20 cellular contexts compared by ENCODE assay signal in genomic region chr6:41584668-41585205, GRCh38. TPM values are rescaled to one million over a fixed set of nuclear protein-coding genes. Genes with fewer than 3 reads are reported as not detected.
DNase-seq lines count a peak whose midpoint lies in the region; ATAC-seq, FAIRE-seq and TF ChIP-seq lines count a peak whose summit lies in the region.
"Had no signal": no experiment of that assay in that cellular context is flagged by ENCODE, and none has a peak within 500 bp of the region (broad histone marks: within the 10 kb centered on the region; RNA-seq: fewer than 3 reads in every experiment).

No MANE protein-coding gene starts in this region.

- TF ChIP-seq CTCF in A549 (IDR thresholded peaks at IDR 0.05) (no peak), HEK293 (tag by site-specific recombination; IDR thresholded peaks at IDR 0.05) (no peak), lower lobe of right lung (IDR thresholded peaks at IDR 0.05) (no peak), gastrocnemius medialis (IDR thresholded peaks at IDR 0.05 in 4 of 5, conservative IDR thresholded peaks at IDR 0.05 in 1 of 5) (no peak)

- H3K36me3 ChIP-seq in HEK293 (ENCODE audit: control insufficient read depth in 2 of 2, insufficient read depth in 1 of 2, low read length in 2 of 2) = peaks cover 9 to 67% of the 10 kb centered on the region in 2 experiments; a peak in 2 of 3 replicates
- H3K36me3 ChIP-seq in lower lobe of right lung = peaks cover 55% of the 10 kb centered on the region
- H3K36me3 ChIP-seq in gastrocnemius medialis = peaks cover 0 to 11% of the 10 kb centered on the region in 2 donors

- ATAC-seq in A549 = no peak
- peak; percentile 40 to 58 for ATAC-seq in lower lobe of right lung
- ATAC-seq in HG03520 (IDR thresholded peaks at IDR 0.05; ENCODE audit: unreplicated experiment) = no peak
- no peak for ATAC-seq in gastrocnemius medialis

- H3K9me3 ChIP-seq in A549 (no peaks in the 10 kb centered on the region), HEK293 (ENCODE audit: control insufficient read depth, insufficient read depth, low read depth, low read length) (no peaks in the 10 kb centered on the region), lower lobe of right lung (no peaks in the 10 kb centered on the region), gastrocnemius medialis (no peaks in the 10 kb centered on the region)
- H3K9me3 ChIP-seq: testis had no signal

- no peak overlapping the region for H3K4me2 ChIP-seq in A549

- in situ Hi-C loops in gastrocnemius medialis (cut with MboI; ENCODE audit: low sequenced_read_pairs in 4 of 4) = no loop called here

- peaks cover 54% of the 10 kb centered on the region for H3K4me1 ChIP-seq in A549
- no peaks in the 10 kb centered on the region for H3K4me1 ChIP-seq in HEK293 (ENCODE audit: control insufficient read depth, insufficient read depth, low read length)
- no peaks in the 10 kb centered on the region for H3K4me1 ChIP-seq in lower lobe of right lung
- H3K4me1 ChIP-seq in gastrocnemius medialis = peaks cover 12 to 19% of the 10 kb centered on the region in 2 donors
- H3K4me1 ChIP-seq: testis had no signal

- H3K27ac ChIP-seq in A549 (peak overlapping the region; percentile 89 to 92; a peak in 2 of 6 replicates), HEK293 (ENCODE audit: extremely low read depth, low read depth, low read length) (no peak overlapping the region), lower lobe of right lung (no peak overlapping the region), gastrocnemius medialis (no peak overlapping the region)
- H3K27ac ChIP-seq: epithelial cell of prostate, testis had no signal

- CTCF ChIA-PET in A549 (lab: Yijun Ruan, JAX) (interaction anchor here (1.1 to 1.3 kb wide), 3 partner anchors 10 to 217 kb away, joined by 4 to 6 read pairs (median 6); no protein-coding TSS in a partner anchor), HEK293 (lab: Yijun Ruan, JAX) (interaction anchor here (0.6 to 7.5 kb wide), 5 partner anchors 17 to 217 kb away, joined by 3 to 40 read pairs (median 7); no protein-coding TSS in a partner anchor)

- H3K4me3 ChIP-seq in A549 (no peak overlapping the region), HEK293 (ENCODE audit: low read depth, low read length) (no peak overlapping the region), lower lobe of right lung (no peak overlapping the region), gastrocnemius medialis (no peak overlapping the region)
- H3K4me3 ChIP-seq: testis had no signal

- DNase-seq in A549 (ENCODE audit: low read depth in 1 of 2, low spot score in 1 of 2) (no peak), ecto neural progenitor cell (ENCODE audit: low spot score) (peak; percentile 69), lower lobe of right lung (no peak), gastrocnemius medialis (no peak), posterior vena cava (ENCODE audit: low spot score) (no peak), GM19238 (ENCODE audit: insufficient read length, low spot score) (no peak)
- DNase-seq: activated CD4-positive, alpha-beta T cell treated with anti-CD3 and anti-CD28 coated beads for 4 hours; activated T-cell treated with anti-CD3 and anti-CD28 coated beads for 4 hours; cerebellar nuclear complex; DMS153; head of caudate nucleus; HFFc6; mammary epithelial cell; NCI-H446 treated with DMSO at 0.1 percent for 48 hours; nucleus accumbens; testis had no signal

- TF ChIP-seq POLR2A in A549 (IDR thresholded peaks at IDR 0.05; ENCODE audit: low read length) (no peak), gastrocnemius medialis (IDR thresholded peaks at IDR 0.05) (no peak)

- no peak for TF ChIP-seq RAD21 in A549 (conservative IDR thresholded peaks at IDR 0.05 in 1 of 2, IDR thresholded peaks at IDR 0.05 in 1 of 2)

- TF ChIP-seq EP300 in A549 (IDR thresholded peaks at IDR 0.05) = no peak

- H3K27me3 ChIP-seq in lower lobe of right lung (ENCODE audit: low read depth) (no peaks in the 10 kb centered on the region), gastrocnemius medialis (no peaks in the 10 kb centered on the region)
- H3K27me3 ChIP-seq: testis had no signal

- POLR2A ChIA-PET in A549 (lab: Yijun Ruan, JAX) (no interaction called here), HEK293 (lab: Yijun Ruan, JAX) (no interaction called here)

- 77% methylated on average over 11 of the region's 11 CpGs for WGBS in A549 (ENCODE audit: missing lambda C conversion rate)

- FAIRE-seq in A549 (lab: Jason Lieb, UNC) = no peak

- intact Hi-C loops in lower lobe of right lung (cut with DNase I) (no loop called here), gastrocnemius medialis (cut with DNase I; ENCODE audit: low total_unique reads) (no loop called here), posterior vena cava (cut with DNase I) (loop anchor here in 1 of 2 donors (10.0 kb wide), 1 partner anchor 160 kb away; no protein-coding TSS in a partner anchor)

TF ChIP-seq in A549, 52 proteins besides CTCF, POLR2A, EP300 and RAD21 (continues in another document):
- no peak for TF ChIP-seq CHD2 (IDR thresholded peaks at IDR 0.05; ENCODE audit: low read length, partially characterized antibody)
- no peak for TF ChIP-seq HDAC2 (IDR thresholded peaks at IDR 0.05)
- TF ChIP-seq NFE2L2 (conservative IDR thresholded peaks at IDR 0.05; ENCODE audit: low read length) = no peak
- no peak for TF ChIP-seq RNF2 (IDR thresholded peaks at IDR 0.05; ENCODE audit: borderline replicate concordance, low read depth)
- no peak for TF ChIP-seq E2F6 (IDR thresholded peaks at IDR 0.05; ENCODE audit: borderline replicate concordance, low read depth)
- no peak for TF ChIP-seq TFCP2L1 (CRISPR knock-in tag; IDR thresholded peaks at IDR 0.05)
- no peak for TF ChIP-seq JUNB (IDR thresholded peaks at IDR 0.05)
- no peak for TF ChIP-seq HOXB5 (CRISPR knock-in tag; IDR thresholded peaks at IDR 0.05)
- TF ChIP-seq FOSB (CRISPR knock-in tag; IDR thresholded peaks at IDR 0.05) = no peak
- TF ChIP-seq KDM1A (IDR thresholded peaks at IDR 0.05; ENCODE audit: low read depth) = no peak

TF ChIP-seq in HEK293, 187 proteins besides CTCF, POLR2A, EP300 and RAD21:
- TF ChIP-seq ZNF473 (tag by site-specific recombination; IDR thresholded peaks at IDR 0.05) = no peak
- peak; percentile 31; the same call in 1 of the 2 replicates for TF ChIP-seq ZBTB17 (tag by site-specific recombination; IDR thresholded peaks at IDR 0.05)
- peak; percentile 78 for TF ChIP-seq ZIC2 (tag by site-specific recombination; IDR thresholded peaks at IDR 0.05)
- peak; percentile 56; the same call in 1 of the 2 replicates for TF ChIP-seq ZBTB44 (tag by site-specific recombination; IDR thresholded peaks at IDR 0.05)
- no peak for TF ChIP-seq HOXC10 (CRISPR knock-in tag; IDR thresholded peaks at IDR 0.05)
- peak; percentile 12; the same call in 1 of the 2 replicates for TF ChIP-seq GLIS2 (tag by site-specific recombination; IDR thresholded peaks at IDR 0.05)
- TF ChIP-seq PATZ1 (tag by site-specific recombination; IDR thresholded peaks at IDR 0.05) = peak; percentile 7; the same call in 1 of the 2 replicates
- TF ChIP-seq GLIS1 (tag by site-specific recombination; IDR thresholded peaks at IDR 0.05) = 0 out of 2 replicates have a peak, but pooled peaks have one; percentile 10

RNA-seq across cellular contexts. Expression of gene FOXP4, which starts 38.6 kb away (rescaled TPM):
- polyA plus RNA-seq in A549 (2011; rRNA removed) (2.6 and 3.2 TPM in 2 replicates), A549 (2017; fragmentation: RNase III; extraction: RNeasy Plus Mini Kit Qiagen cat#74134 plus additional on column Dnase treatment) (12.5 to 14.5 TPM (median 14.2 TPM) in 3 replicates)
- 8.7 and 13.3 TPM in 2 replicates for polyA plus RNA-seq in A549 (2012; cell fraction: cytosol; rRNA removed)
- 12.8 and 21.3 TPM in 2 replicates for polyA plus RNA-seq in A549 (2012; cell fraction: nucleus; rRNA removed)
- polyA minus RNA-seq in A549 (2011; rRNA and poly(A)+ RNA removed) = 4.1 and 5.5 TPM in 2 replicates
- total RNA-seq in lower lobe of right lung (30.0 TPM), gastrocnemius medialis (10 to 100 TPM in 1 of 4 donors, 1 to 10 TPM in 3; 3.4 to 11.4 (median 6.5) TPM), posterior vena cava (10 to 100 TPM; 16.8 to 26.9 TPM)

RNA-seq across cellular contexts. Expression of gene MDFI, which starts 53.5 kb away (rescaled TPM):
- polyA plus RNA-seq in A549 (2011; rRNA removed) = 0.06 and 0.26 TPM in 2 replicates
- 0.29 and 0.48 TPM in 2 replicates for polyA plus RNA-seq in A549 (2012; cell fraction: cytosol; rRNA removed)
- polyA plus RNA-seq in A549 (2012; cell fraction: nucleus; rRNA removed) = 0.70 and 0.84 TPM in 2 replicates
- 0.21 to 0.30 TPM (median 0.28 TPM) in 3 replicates for polyA plus RNA-seq in A549 (2017; fragmentation: RNase III; extraction: RNeasy Plus Mini Kit Qiagen cat#74134 plus additional on column Dnase treatment)
- 0.50 and 0.88 TPM in 2 replicates for polyA minus RNA-seq in A549 (2011; rRNA and poly(A)+ RNA removed)
- total RNA-seq in lower lobe of right lung = 10.6 TPM
- 1 to 10 TPM in 1 of 4 donors, under 1 TPM in 1, not detected in 2; 0.26 to 1.1 TPM for total RNA-seq in gastrocnemius medialis
- total RNA-seq in posterior vena cava = 1 to 10 TPM; 5.4 to 6.5 TPM
- total RNA-seq: T-helper 2 cell treated with Interferon-gamma antibody and Interleukin-4, amounts not matched to agents 100 ng/mL and 5 ng/mL, for 36 hours had no signal

Comparison
In these comparisons a context has a peak if more than half of its experiments do, and no peak if none do; other contexts are left out.
1. ATAC-seq: peak in lower lobe of right lung (2 of 2); none in A549 (0 of 2), HG03520 (single experiment) and gastrocnemius medialis (0 of 2).
2. H3K27ac ChIP-seq: peak in A549 (2 of 2); none in HEK293 (single experiment), lower lobe of right lung (single experiment) and gastrocnemius medialis (0 of 4).